ENCODE assay signal across 8 cellular contexts in genomic region chr21:43775795-43776430, GRCh38. TPM values are rescaled to one million over a fixed set of nuclear protein-coding genes. Genes with fewer than 3 reads are reported as not detected.
A peak's percentile ranks its signal among the peaks of the same experiment; 100 is the strongest.
DNase-seq lines count a peak whose midpoint lies in the region; ATAC-seq and TF ChIP-seq lines count a peak whose summit lies in the region.

Gene CSTB (minus strand): TSS chr21:43776308. CDS start chr21:43776269, 39 bp downstream.

- H3K79me1 ChIP-seq in trophoblast cell (ENCODE audit: low read length): peaks cover 7% of the 10 kb centered on the region

- no peaks in the 10 kb centered on the region for H3K27me3 ChIP-seq in cardiac muscle cell
- H3K27me3 ChIP-seq in trophoblast cell (ENCODE audit: insufficient read depth, low read length): no peaks in the 10 kb centered on the region
- no peaks in the 10 kb centered on the region for H3K27me3 ChIP-seq in transverse colon

- H3K36me3 ChIP-seq in KOPT-K1 (ENCODE audit: insufficient read depth, low read length): peaks cover 25% of the 10 kb centered on the region; the same call in 1 of the 2 replicates
- peaks cover 12% of the 10 kb centered on the region for H3K36me3 ChIP-seq in cardiac muscle cell
- H3K36me3 ChIP-seq in trophoblast cell (ENCODE audit: control insufficient read depth in 1 of 2, insufficient read depth in 2 of 2, low read length in 2 of 2): peaks cover 17 to 19% of the 10 kb centered on the region in 2 experiments
- peaks cover 0 to 11% (median 4%) of the 10 kb centered on the region in 4 donors for H3K36me3 ChIP-seq in transverse colon

- H2BK5ac ChIP-seq in trophoblast cell (ENCODE audit: low read depth, low read length, poor library complexity): peak within 1 kb of the TSS; percentile 44

- H3K79me2 ChIP-seq in trophoblast cell (ENCODE audit: control insufficient read depth, insufficient read depth, low read length, poor library complexity): peaks cover 6% of the 10 kb centered on the region

- H3K9ac ChIP-seq in trophoblast cell (ENCODE audit: low read length): peak within 1 kb of the TSS; percentile 67

- H3K36me3 Mint-ChIP-seq in activated naive CD8-positive, alpha-beta T cell treated with anti-CD3 and anti-CD28 coated beads, Interleukin-2, amount 10 ng/mL, durations not matched to agents 7 days and 5 days: peaks cover 23% of the 10 kb centered on the region

- TF ChIP-seq EP300 in transverse colon (IDR thresholded peaks at IDR 0.05; ENCODE audit: low read depth): no peak

- H2BK120ac ChIP-seq in trophoblast cell (ENCODE audit: insufficient read depth, low read length, poor library complexity): peak within 1 kb of the TSS; percentile 50

- peak; percentile 91 for TF ChIP-seq POLR2A in transverse colon (IDR thresholded peaks at IDR 0.05)

- peak; percentile 44 for DNase-seq in DMS153 treated with DMSO at 0.1 percent for 48 hours (lab: John Stamatoyannopoulos, UW; ENCODE audit: unreplicated experiment)
- DNase-seq in SW480 (ENCODE audit: low spot score): peak; percentile 62
- DNase-seq in activated naive CD8-positive, alpha-beta T cell treated with anti-CD3 and anti-CD28 coated beads, Interleukin-2, amount 10 ng/mL, durations not matched to agents 7 days and 5 days: peak; percentile 92
- peak; percentile 68 to 92 for DNase-seq in cardiac muscle cell (ENCODE audit: low read depth in 1 of 2, low spot score in 1 of 2)
- peak; percentile 56 to 80 for DNase-seq in trophoblast cell
- DNase-seq in transverse colon: peak; percentile 87

- H3K14ac ChIP-seq in trophoblast cell (ENCODE audit: low read length): peak within 1 kb of the TSS; percentile 52

- peak within 1 kb of the TSS; percentile 70 for H3K18ac ChIP-seq in trophoblast cell (ENCODE audit: low read length)

- peak within 1 kb of the TSS; percentile 64 for H3K27ac ChIP-seq in KOPT-K1 (ENCODE audit: low read depth, low read length, poor library complexity, severe bottlenecking)
- peak within 1 kb of the TSS; percentile 98 for H3K27ac ChIP-seq in cardiac muscle cell
- peak within 1 kb of the TSS; percentile 35 for H3K27ac ChIP-seq in trophoblast cell (ENCODE audit: low read depth, low read length)
- H3K27ac ChIP-seq in transverse colon: peak within 1 kb of the TSS; percentile 90 to 94 (median 91)

- H2AFZ ChIP-seq in trophoblast cell (ENCODE audit: insufficient read depth, low read length, poor library complexity): peak within 1 kb of the TSS; percentile 53

- H3K9me3 Mint-ChIP-seq in activated naive CD8-positive, alpha-beta T cell treated with anti-CD3 and anti-CD28 coated beads, Interleukin-2, amount 10 ng/mL, durations not matched to agents 7 days and 5 days: no peaks in the 10 kb centered on the region

- peak within 1 kb of the TSS; percentile 24 for H2AK5ac ChIP-seq in trophoblast cell (ENCODE audit: low read length)

- H4K91ac ChIP-seq in trophoblast cell (ENCODE audit: low read depth, low read length): peak within 1 kb of the TSS; percentile 70

- peak within 1 kb of the TSS; percentile 73 for H4K8ac ChIP-seq in trophoblast cell (ENCODE audit: low read depth, low read length)

- H4K12ac ChIP-seq in trophoblast cell (ENCODE audit: low read depth, low read length): peak within 1 kb of the TSS; percentile 54

- WGBS in trophoblast cell (ENCODE audit: extremely low coverage, insufficient coverage, insufficient read length): no CpG with 5 or more reads among the region's 71 CpGs
- 0% methylated on average over 30 of the region's 71 CpGs; no CpG with 5 or more reads in 1 of the 2 donors for WGBS in transverse colon (ENCODE audit: low coverage in 1 of 2), 2 donors

- no peaks in the 10 kb centered on the region for H3K27me3 Mint-ChIP-seq in activated naive CD8-positive, alpha-beta T cell treated with anti-CD3 and anti-CD28 coated beads, Interleukin-2, amount 10 ng/mL, durations not matched to agents 7 days and 5 days

- H3K4me1 ChIP-seq in cardiac muscle cell (ENCODE audit: low read depth) (peaks cover 10% of the 10 kb centered on the region), trophoblast cell (ENCODE audit: control insufficient read depth in 1 of 2, insufficient read depth in 2 of 2, low read length in 2 of 2) (peaks cover 3% of the 10 kb centered on the region in 2 experiments), transverse colon (peaks cover 4 to 32% (median 22%) of the 10 kb centered on the region in 4 donors)

- H3K4ac ChIP-seq in trophoblast cell (ENCODE audit: low read depth, low read length): peak within 1 kb of the TSS; percentile 93

- H3K4me1 Mint-ChIP-seq in activated naive CD8-positive, alpha-beta T cell treated with anti-CD3 and anti-CD28 coated beads, Interleukin-2, amount 10 ng/mL, durations not matched to agents 7 days and 5 days: peaks cover 40% of the 10 kb centered on the region

- in situ Hi-C loops in transverse colon (cut with MboI; ENCODE audit: low pct_ligation_motif_present in 1 of 4, low pct_unique_long_range_greater_than_20kb in 1 of 4, low sequenced_read_pairs in 3 of 4): no loop called here

- H2BK12ac ChIP-seq in trophoblast cell (ENCODE audit: low read length): no peak within 1 kb of the TSS

- TF ChIP-seq CTCF in cardiac muscle cell (IDR thresholded peaks at IDR 0.05; ENCODE audit: low read depth, low read length) (no peak), transverse colon (IDR thresholded peaks at IDR 0.05) (no peak)

- H3K4me3 Mint-ChIP-seq in activated naive CD8-positive, alpha-beta T cell treated with anti-CD3 and anti-CD28 coated beads, Interleukin-2, amount 10 ng/mL, durations not matched to agents 7 days and 5 days: peak within 1 kb of the TSS; percentile 86

- POLR2A ChIA-PET in activated naive CD8-positive, alpha-beta T cell treated with anti-CD3 and anti-CD28 coated beads, Interleukin-2, amount 10 ng/mL, durations not matched to agents 7 days and 5 days (lab: Charles Lee): no interaction called here

- peak; percentile 56 for ATAC-seq in GM21515 (IDR thresholded peaks at IDR 0.05; ENCODE audit: unreplicated experiment)
- ATAC-seq in activated naive CD8-positive, alpha-beta T cell treated with anti-CD3 and anti-CD28 coated beads, Interleukin-2, amount 10 ng/mL, durations not matched to agents 7 days and 5 days (ENCODE audit: low read depth): peak; percentile 68

- intact Hi-C loops in transverse colon (cut with DNase I; ENCODE audit: low total_unique reads): no loop called here

- H3K4me2 ChIP-seq in trophoblast cell (ENCODE audit: low read length): peak within 1 kb of the TSS; percentile 79

- no peaks in the 10 kb centered on the region for H3K9me3 ChIP-seq in KOPT-K1 (ENCODE audit: insufficient read depth, low read length, poor library complexity, severe bottlenecking)
- no peaks in the 10 kb centered on the region for H3K9me3 ChIP-seq in cardiac muscle cell (ENCODE audit: low read depth)
- no peaks in the 10 kb centered on the region for H3K9me3 ChIP-seq in trophoblast cell (ENCODE audit: insufficient read depth, low read depth, low read length)
- no peaks in the 10 kb centered on the region for H3K9me3 ChIP-seq in transverse colon

- peak within 1 kb of the TSS; percentile 75 for H3K27ac Mint-ChIP-seq in activated naive CD8-positive, alpha-beta T cell treated with anti-CD3 and anti-CD28 coated beads, Interleukin-2, amount 10 ng/mL, durations not matched to agents 7 days and 5 days

- no peak within 1 kb of the TSS for H3K23ac ChIP-seq in trophoblast cell (ENCODE audit: low read length)

- H3K4me3 ChIP-seq in cardiac muscle cell (peak within 1 kb of the TSS; percentile 93), trophoblast cell (ENCODE audit: low read depth, low read length) (peak within 1 kb of the TSS; percentile 95), transverse colon (peak within 1 kb of the TSS; percentile 51 to 79 (median 74))

RNA-seq across cellular contexts. Expression of gene CSTB, which starts in this region (rescaled TPM):
- total RNA-seq in activated naive CD8-positive, alpha-beta T cell treated with anti-CD3 and anti-CD28 coated beads, Interleukin-2, amount 10 ng/mL, durations not matched to agents 7 days and 5 days: 10 to 100 TPM; 59.5 to 60.2 TPM
- 9.8 and 17.3 TPM in 2 replicates for total RNA-seq in cardiac muscle cell
- polyA plus RNA-seq in cardiac muscle cell: 58.4 and 83.3 TPM in 2 replicates
- 112 and 114 TPM in 2 replicates for polyA plus RNA-seq in trophoblast cell (2013)
- total RNA-seq in transverse colon: 10 to 100 TPM; 16.1 to 61.7 (median 19.6) TPM

Comparison
In these comparisons a context has a peak if more than half of its experiments do, and no peak if none do; other contexts are left out.
1. Peak in every context shown above with its lines: DNase-seq, ATAC-seq, H3K4me3 ChIP-seq and H3K27ac ChIP-seq.
2. H3K27ac ChIP-seq: peak in every context shown above with its lines; median percentile 98 in cardiac muscle cell; 91 in transverse colon; 64 in KOPT-K1; 35 in trophoblast cell.